ENCODE assay signal across 28 cellular contexts in genomic region chr1:240976685-240977084, GRCh38.
"Had no signal": no experiment of that assay in that cellular context is flagged by ENCODE, and none has a peak within 500 bp of the region (broad histone marks: within the 10 kb centered on the region; RNA-seq: fewer than 3 reads in every experiment).

No MANE protein-coding gene starts in this region.

- H3K9me3 ChIP-seq: colonic mucosa, esophagus muscularis mucosa, esophagus squamous epithelium, gastrocnemius medialis, gastroesophageal sphincter had no signal

- H3K36me3 ChIP-seq: colonic mucosa, esophagus muscularis mucosa, esophagus squamous epithelium, gastrocnemius medialis, gastroesophageal sphincter, heart left ventricle, heart right ventricle had no signal

- ATAC-seq: effector memory CD8-positive, alpha-beta T cell; esophagus mucosa; foreskin keratinocyte; gastrocnemius medialis; gastroesophageal sphincter; heart left ventricle; heart right ventricle had no signal

- DNase-seq: colonic mucosa; cortex of kidney; dermis blood vessel endothelial cell; dorsolateral prefrontal cortex; effector CD4-positive, alpha-beta T cell; effector CD8-positive, alpha-beta T cell; effector memory CD4-positive, alpha-beta T cell; effector memory CD8-positive, alpha-beta T cell; endodermal cell; erythroblast; esophagus squamous epithelium; foreskin fibroblast; foreskin keratinocyte; foreskin melanocyte; gastrocnemius medialis; glutamatergic neuron; head of caudate nucleus; heart left ventricle; heart right ventricle had no signal

- H2AFZ ChIP-seq: hepatocyte had no signal

- FAIRE-seq: endometrium, endothelial cell of umbilical vein, frontal cortex had no signal

- H3K4me3 ChIP-seq: colonic mucosa, coronary artery, dorsolateral prefrontal cortex, esophagus muscularis mucosa, esophagus squamous epithelium, gastrocnemius medialis, gastroesophageal sphincter, heart left ventricle, heart right ventricle, hepatocyte had no signal

- H3K79me2 ChIP-seq: hepatocyte had no signal

- H3K4me1 ChIP-seq: colonic mucosa, esophagus muscularis mucosa, esophagus squamous epithelium, foreskin keratinocyte, gastrocnemius medialis, gastroesophageal sphincter, heart left ventricle, heart right ventricle had no signal

- H3K27ac ChIP-seq: colonic mucosa, coronary artery, dorsolateral prefrontal cortex, epithelial cell of prostate, esophagus muscularis mucosa, esophagus squamous epithelium, foreskin keratinocyte, gastrocnemius medialis, gastroesophageal sphincter, heart left ventricle, heart right ventricle, hepatocyte had no signal

- H3K27me3 ChIP-seq: colonic mucosa, dorsolateral prefrontal cortex, esophagus muscularis mucosa, esophagus squamous epithelium, foreskin keratinocyte, gastrocnemius medialis, gastroesophageal sphincter, heart left ventricle, heart right ventricle, hepatocyte had no signal

- H3K4me2 ChIP-seq: hepatocyte had no signal
